2 cellular contexts compared by ENCODE assay signal in the genomic region with DNA sequence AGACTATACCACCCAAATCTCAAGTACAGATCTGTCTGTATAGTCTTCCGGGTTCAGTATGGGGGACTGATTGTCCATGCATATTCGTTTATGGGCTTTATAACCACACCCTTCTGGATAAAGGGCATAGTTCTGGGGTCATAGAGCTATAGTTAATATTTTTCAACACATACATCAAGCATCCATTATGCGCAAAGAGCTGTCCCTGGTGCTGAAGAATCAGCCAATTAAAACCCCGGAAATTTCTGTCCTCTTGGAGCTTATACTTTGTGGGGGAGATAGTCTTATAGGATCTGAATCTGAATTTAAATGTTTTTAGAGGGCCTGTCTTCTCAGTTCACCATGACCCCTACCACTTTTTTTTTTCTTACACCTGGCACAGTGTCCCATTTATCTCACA.
A peak's percentile ranks its signal among the peaks of the same experiment; 100 is the strongest.
TF ChIP-seq lines count a peak whose summit lies in the region.

No MANE protein-coding gene starts in this region.

TF ChIP-seq in A549, 52 proteins besides CTCF, POLR2A, EP300 and RAD21:
- TF ChIP-seq, protein P1, sequence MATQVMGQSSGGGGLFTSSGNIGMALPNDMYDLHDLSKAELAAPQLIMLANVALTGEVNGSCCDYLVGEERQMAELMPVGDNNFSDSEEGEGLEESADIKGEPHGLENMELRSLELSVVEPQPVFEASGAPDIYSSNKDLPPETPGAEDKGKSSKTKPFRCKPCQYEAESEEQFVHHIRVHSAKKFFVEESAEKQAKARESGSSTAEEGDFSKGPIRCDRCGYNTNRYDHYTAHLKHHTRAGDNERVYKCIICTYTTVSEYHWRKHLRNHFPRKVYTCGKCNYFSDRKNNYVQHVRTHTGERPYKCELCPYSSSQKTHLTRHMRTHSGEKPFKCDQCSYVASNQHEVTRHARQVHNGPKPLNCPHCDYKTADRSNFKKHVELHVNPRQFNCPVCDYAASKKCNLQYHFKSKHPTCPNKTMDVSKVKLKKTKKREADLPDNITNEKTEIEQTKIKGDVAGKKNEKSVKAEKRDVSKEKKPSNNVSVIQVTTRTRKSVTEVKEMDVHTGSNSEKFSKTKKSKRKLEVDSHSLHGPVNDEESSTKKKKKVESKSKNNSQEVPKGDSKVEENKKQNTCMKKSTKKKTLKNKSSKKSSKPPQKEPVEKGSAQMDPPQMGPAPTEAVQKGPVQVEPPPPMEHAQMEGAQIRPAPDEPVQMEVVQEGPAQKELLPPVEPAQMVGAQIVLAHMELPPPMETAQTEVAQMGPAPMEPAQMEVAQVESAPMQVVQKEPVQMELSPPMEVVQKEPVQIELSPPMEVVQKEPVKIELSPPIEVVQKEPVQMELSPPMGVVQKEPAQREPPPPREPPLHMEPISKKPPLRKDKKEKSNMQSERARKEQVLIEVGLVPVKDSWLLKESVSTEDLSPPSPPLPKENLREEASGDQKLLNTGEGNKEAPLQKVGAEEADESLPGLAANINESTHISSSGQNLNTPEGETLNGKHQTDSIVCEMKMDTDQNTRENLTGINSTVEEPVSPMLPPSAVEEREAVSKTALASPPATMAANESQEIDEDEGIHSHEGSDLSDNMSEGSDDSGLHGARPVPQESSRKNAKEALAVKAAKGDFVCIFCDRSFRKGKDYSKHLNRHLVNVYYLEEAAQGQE (IDR thresholded peaks at IDR 0.05) = peak; percentile 82
- TF ChIP-seq, protein P2, sequence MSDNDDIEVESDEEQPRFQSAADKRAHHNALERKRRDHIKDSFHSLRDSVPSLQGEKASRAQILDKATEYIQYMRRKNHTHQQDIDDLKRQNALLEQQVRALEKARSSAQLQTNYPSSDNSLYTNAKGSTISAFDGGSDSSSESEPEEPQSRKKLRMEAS (IDR thresholded peaks at IDR 0.05) = no peak
- TF ChIP-seq ESRRA (IDR thresholded peaks at IDR 0.05; ENCODE audit: borderline replicate concordance, low read length) (no peak), JUN (IDR thresholded peaks at IDR 0.05) (no peak), CEBPB (IDR thresholded peaks at IDR 0.05) (no peak), EHF (CRISPR knock-in tag; IDR thresholded peaks at IDR 0.05) (no peak), HOXB13 (CRISPR knock-in tag; IDR thresholded peaks at IDR 0.05; ENCODE audit: low read depth) (no peak)

TF ChIP-seq in HCT116, 20 proteins besides CTCF, POLR2A, EP300 and RAD21 (continued from another document):
- no peak for TF ChIP-seq ELF1 (IDR thresholded peaks at IDR 0.05; ENCODE audit: borderline replicate concordance, low read depth)
- no peak for TF ChIP-seq TCF7L2 (IDR thresholded peaks at IDR 0.05; ENCODE audit: borderline replicate concordance, extremely low read depth, insufficient read depth, insufficient read length)
- TF ChIP-seq EZH2phosphoT487 (IDR thresholded peaks at IDR 0.05; ENCODE audit: borderline replicate concordance) = no peak
- no peak for TF ChIP-seq JUND (IDR thresholded peaks at IDR 0.05)
- TF ChIP-seq, protein P3, sequence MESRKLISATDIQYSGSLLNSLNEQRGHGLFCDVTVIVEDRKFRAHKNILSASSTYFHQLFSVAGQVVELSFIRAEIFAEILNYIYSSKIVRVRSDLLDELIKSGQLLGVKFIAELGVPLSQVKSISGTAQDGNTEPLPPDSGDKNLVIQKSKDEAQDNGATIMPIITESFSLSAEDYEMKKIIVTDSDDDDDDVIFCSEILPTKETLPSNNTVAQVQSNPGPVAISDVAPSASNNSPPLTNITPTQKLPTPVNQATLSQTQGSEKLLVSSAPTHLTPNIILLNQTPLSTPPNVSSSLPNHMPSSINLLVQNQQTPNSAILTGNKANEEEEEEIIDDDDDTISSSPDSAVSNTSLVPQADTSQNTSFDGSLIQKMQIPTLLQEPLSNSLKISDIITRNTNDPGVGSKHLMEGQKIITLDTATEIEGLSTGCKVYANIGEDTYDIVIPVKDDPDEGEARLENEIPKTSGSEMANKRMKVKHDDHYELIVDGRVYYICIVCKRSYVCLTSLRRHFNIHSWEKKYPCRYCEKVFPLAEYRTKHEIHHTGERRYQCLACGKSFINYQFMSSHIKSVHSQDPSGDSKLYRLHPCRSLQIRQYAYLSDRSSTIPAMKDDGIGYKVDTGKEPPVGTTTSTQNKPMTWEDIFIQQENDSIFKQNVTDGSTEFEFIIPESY (IDR thresholded peaks at IDR 0.05; ENCODE audit: extremely low read depth, insufficient replicate concordance, low read length) = no peak
- no peak for TF ChIP-seq CEBPB (IDR thresholded peaks at IDR 0.05; ENCODE audit: low read depth)
- TF ChIP-seq EZH2 (IDR thresholded peaks at IDR 0.05) = no peak
- no peak for TF ChIP-seq SIN3A (IDR thresholded peaks at IDR 0.05; ENCODE audit: low read depth)
TF ChIP-seq in HCT116: peak in this region for 1.
